In genomic region chr6:67606905-67607828, GRCh38 we compare ENCODE assay signal across 14 cellular contexts.
DNase-seq lines count a peak whose midpoint lies in the region; FAIRE-seq and TF ChIP-seq lines count a peak whose summit lies in the region.
"Had no signal": no experiment of that assay in that cellular context is flagged by ENCODE, and none has a peak within 500 bp of the region (broad histone marks: within the 10 kb centered on the region; RNA-seq: fewer than 3 reads in every experiment).

No MANE protein-coding gene starts in this region.

- no peaks in the 10 kb centered on the region for H3K79me2 ChIP-seq in astrocyte (ENCODE audit: insufficient read depth, low read length)

- no peak overlapping the region for H2BK120ac ChIP-seq in neuronal stem cell (ENCODE audit: low read depth, low read length)

- H3K36me3 ChIP-seq in astrocyte (ENCODE audit: insufficient read depth, low read length) (no peaks in the 10 kb centered on the region), neuronal stem cell (replicated peaks in 1 of 2; ENCODE audit: control insufficient read depth in 2 of 2, insufficient read depth in 2 of 2, low read length in 2 of 2) (no peaks in the 10 kb centered on the region)

- no peak overlapping the region for H2BK15ac ChIP-seq in neuronal stem cell (ENCODE audit: low read length)

- H3K27me3 Mint-ChIP-seq in astrocyte (ENCODE audit: low read depth, unreplicated experiment), result no peaks in the 10 kb centered on the region
- H3K27me3 Mint-ChIP-seq: CD4-positive, CD25-positive, alpha-beta regulatory T cell had no signal

- H2BK5ac ChIP-seq in neuronal stem cell (ENCODE audit: low read length), result no peak overlapping the region

- no peak overlapping the region for H3K14ac ChIP-seq in neuronal stem cell (ENCODE audit: low read length)

- H2AFZ ChIP-seq in astrocyte (ENCODE audit: low read depth, low read length), result no peak overlapping the region
- no peak overlapping the region for H2AFZ ChIP-seq in neuronal stem cell (ENCODE audit: low read length)

- no CpG with 5 or more reads among the region's 5 CpGs for WGBS in neuronal stem cell (ENCODE audit: extremely low coverage in 2 of 2, insufficient read length in 2 of 2, insufficient replicate concordance in 1 of 2), 2 donors

- DNase-seq in LHCN-M2 (ENCODE audit: low read depth), result peak; percentile 50
- peak; percentile 18 to 61 for DNase-seq in NCI-H446 (lab: John Stamatoyannopoulos, UW)
- DNase-seq in astrocyte (ENCODE audit: low read depth), result peak; percentile 23
- DNase-seq in myocyte (ENCODE audit: low read depth), result peak; percentile 14
- DNase-seq in RKO (ENCODE audit: low spot score), result no peak
- no peak for DNase-seq in anterior cingulate cortex (lab: John Stamatoyannopoulos, UW)
- DNase-seq in H4 (ENCODE audit: low spot score), result no peak
- DNase-seq in neuronal stem cell (ENCODE audit: low spot score), result no peak
- DNase-seq: activated CD8-positive, alpha-beta T cell treated with anti-CD3 and anti-CD28 coated beads, Interleukin-2, amount 10 ng/mL, durations not matched to agents 7 days and 5 days; CD4-positive, CD25-positive, alpha-beta regulatory T cell; GDM1; GOT3; occipital lobe had no signal

- H3K9me3 Mint-ChIP-seq in astrocyte (ENCODE audit: unreplicated experiment), result no peaks in the 10 kb centered on the region

- no peak overlapping the region for H3K4me2 ChIP-seq in astrocyte (ENCODE audit: low read length)
- no peak overlapping the region for H3K4me2 ChIP-seq in neuronal stem cell (ENCODE audit: insufficient read depth, low read length, poor library complexity, severe bottlenecking)

- H3K4me1 Mint-ChIP-seq in astrocyte (ENCODE audit: low read depth, unreplicated experiment), result no peaks in the 10 kb centered on the region
- H3K4me1 Mint-ChIP-seq: CD4-positive, CD25-positive, alpha-beta regulatory T cell had no signal

- H3K4me3 ChIP-seq in astrocyte (ENCODE audit: insufficient read depth, low read depth, low read length) (no peak overlapping the region), neuronal stem cell (ENCODE audit: low read length in 2 of 2) (no peak overlapping the region)

- TF ChIP-seq CTCF in astrocyte (IDR thresholded peaks at IDR 0.05; ENCODE audit: insufficient read depth, low read depth, low read length), result no peak

- H4K91ac ChIP-seq in neuronal stem cell (ENCODE audit: low read depth, low read length, poor library complexity), result no peak overlapping the region

- H3K27ac ChIP-seq in astrocyte (ENCODE audit: low read depth, low read length), result no peak overlapping the region
- H3K27ac ChIP-seq in neuronal stem cell (replicated peaks; ENCODE audit: low read length), result no peak overlapping the region

- no peak overlapping the region for H3K27ac Mint-ChIP-seq in astrocyte (ENCODE audit: unreplicated experiment)
- H3K27ac Mint-ChIP-seq: activated CD8-positive, alpha-beta T cell treated with anti-CD3 and anti-CD28 coated beads, Interleukin-2, amount 10 ng/mL, durations not matched to agents 7 days and 5 days; CD4-positive, CD25-positive, alpha-beta regulatory T cell; T-helper 1 cell treated with Interleukin-12 subunit alpha and Interleukin-12 subunit beta and Interleukin-4 antibody, amounts not matched to agents 30 μg/mL and 1 μg/mL, for 36 hours had no signal

- H3K4ac ChIP-seq in neuronal stem cell (ENCODE audit: low read length), result no peak overlapping the region

- no peaks in the 10 kb centered on the region for H3K36me3 Mint-ChIP-seq in astrocyte (ENCODE audit: low read depth, unreplicated experiment)
- H3K36me3 Mint-ChIP-seq: CD4-positive, CD25-positive, alpha-beta regulatory T cell had no signal

- H2AK5ac ChIP-seq in neuronal stem cell (ENCODE audit: low read depth, low read length), result no peak overlapping the region

- no peaks in the 10 kb centered on the region for H4K20me1 ChIP-seq in astrocyte (ENCODE audit: insufficient read depth, low read length)

- no peak overlapping the region for H2BK12ac ChIP-seq in neuronal stem cell (ENCODE audit: low read length)

- H3K27me3 ChIP-seq in astrocyte (ENCODE audit: insufficient read depth, low read length), result no peaks in the 10 kb centered on the region
- no peaks in the 10 kb centered on the region for H3K27me3 ChIP-seq in neuronal stem cell (ENCODE audit: control insufficient read depth in 3 of 3, insufficient read depth in 3 of 3, low read depth in 1 of 3, low read length in 3 of 3)

- no peaks in the 10 kb centered on the region for H3K79me1 ChIP-seq in neuronal stem cell (ENCODE audit: low read depth, low read length)

- no peak overlapping the region for H4K8ac ChIP-seq in neuronal stem cell (ENCODE audit: low read depth, low read length)

- H3K9ac ChIP-seq in astrocyte (ENCODE audit: low read length), result no peak overlapping the region
- H3K9ac ChIP-seq in neuronal stem cell (ENCODE audit: low read depth, low read length, poor library complexity), result no peak overlapping the region

- H3K9me3 ChIP-seq in astrocyte (ENCODE audit: insufficient read depth, low read depth, low read length) (no peaks in the 10 kb centered on the region), neuronal stem cell (replicated peaks in 1 of 2; ENCODE audit: control insufficient read depth in 2 of 2, insufficient read depth in 1 of 2, low read depth in 1 of 2, low read length in 2 of 2) (no peaks in the 10 kb centered on the region)

- H3K4me1 ChIP-seq in astrocyte (ENCODE audit: insufficient read depth, low read length), result no peaks in the 10 kb centered on the region
- H3K4me1 ChIP-seq in neuronal stem cell (ENCODE audit: control insufficient read depth in 2 of 2, insufficient read depth in 1 of 2, low read depth in 1 of 2, low read length in 2 of 2), result no peaks in the 10 kb centered on the region

- FAIRE-seq in astrocyte (lab: Jason Lieb, UNC), result peak; percentile 49

- H3K4me3 Mint-ChIP-seq in astrocyte (ENCODE audit: unreplicated experiment), result no peak overlapping the region
- H3K4me3 Mint-ChIP-seq: activated CD8-positive, alpha-beta T cell treated with anti-CD3 and anti-CD28 coated beads, Interleukin-2, amount 10 ng/mL, durations not matched to agents 7 days and 5 days; CD4-positive, CD25-positive, alpha-beta regulatory T cell; T-helper 1 cell treated with Interleukin-12 subunit alpha and Interleukin-12 subunit beta and Interleukin-4 antibody, amounts not matched to agents 30 μg/mL and 1 μg/mL, for 36 hours had no signal

- H3K23ac ChIP-seq in neuronal stem cell (ENCODE audit: low read depth, low read length, poor library complexity), result no peak overlapping the region

- H3K18ac ChIP-seq in neuronal stem cell (ENCODE audit: low read length), result no peak overlapping the region

Comparison
In these comparisons a context has a peak if more than half of its experiments do, and no peak if none do; other contexts are left out.
1. DNase-seq: peak in LHCN-M2 (single experiment), NCI-H446 (2 of 2), astrocyte (single experiment) and myocyte (single experiment); none in RKO (single experiment), anterior cingulate cortex (0 of 58), H4 (single experiment) and neuronal stem cell (single experiment).